In genomic region chr12:67750528-67751183, GRCh38 we compare ENCODE assay signal across 22 cellular contexts.
A peak's percentile ranks its signal among the peaks of the same experiment; 100 is the strongest.
DNase-seq lines count a peak whose midpoint lies in the region; ATAC-seq and TF ChIP-seq lines count a peak whose summit lies in the region.
"Had no signal": no experiment of that assay in that cellular context is flagged by ENCODE, and none has a peak within 500 bp of the region (broad histone marks: within the 10 kb centered on the region; RNA-seq: fewer than 3 reads in every experiment).

No MANE protein-coding gene starts in this region.

- H3K27me3 ChIP-seq in gastrocnemius medialis = no peaks in the 10 kb centered on the region

- ATAC-seq in gastrocnemius medialis = peak; percentile 41 to 74
- no peak for ATAC-seq in GM21390 (IDR thresholded peaks at IDR 0.05; ENCODE audit: unreplicated experiment)
- ATAC-seq: GM12878 had no signal

- in situ Hi-C loops in gastrocnemius medialis (cut with MboI; ENCODE audit: low sequenced_read_pairs in 4 of 4) = no loop called here

- no peak overlapping the region for H3K4me3 ChIP-seq in gastrocnemius medialis
- H3K4me3 ChIP-seq: GM12878, SK-N-MC had no signal

- peaks cover 18 to 35% of the 10 kb centered on the region in 2 donors for H3K4me1 ChIP-seq in gastrocnemius medialis

- peak overlapping the region; percentile 42 to 66 (median 62) for H3K27ac ChIP-seq in gastrocnemius medialis
- H3K27ac ChIP-seq: RWPE1, SK-N-MC had no signal

- peak; percentile 58 for DNase-seq in DMS 273 treated with DMSO at 0.1 percent for 48 hours (lab: John Stamatoyannopoulos, UW)
- peak; percentile 8 for DNase-seq in HT1080 (ENCODE audit: low read depth)
- peak; percentile 9 for DNase-seq in NCI-H69 (lab: John Stamatoyannopoulos, UW)
- peak in 1 of 2 donors; percentile 43 for DNase-seq in gastrocnemius medialis
- DNase-seq in posterior vena cava (ENCODE audit: low spot score) = no peak
- DNase-seq in GM20000 (ENCODE audit: low spot score) = no peak
- no peak for DNase-seq in HT-29 (ENCODE audit: low spot score)
- DNase-seq: DMS79; H7; NCI-H1417; NCI-H187 treated with DMSO at 0.1 percent for 48 hours; NCI-H2107; NCI-H2227 treated with DMSO at 0.1 percent for 48 hours; NCI-H510A; NCI-H748 treated with DMSO at 0.1 percent for 48 hours; NK-92 treated with Interleukin-12 subunit alpha and Interleukin-12 subunit beta, amount 100 ng/mL, for 24 hours; SHP77 treated with DMSO at 0.1 percent for 48 hours; SW 1271 had no signal

- peak in 1 of 5 experiments; percentile 21 for TF ChIP-seq CTCF in gastrocnemius medialis (IDR thresholded peaks at IDR 0.05 in 4 of 5, conservative IDR thresholded peaks at IDR 0.05 in 1 of 5)
- no peak for TF ChIP-seq CTCF in GM20000 (IDR thresholded peaks at IDR 0.05; ENCODE audit: extremely low read depth, missing control alignments)

- intact Hi-C loops in gastrocnemius medialis (cut with DNase I; ENCODE audit: low total_unique reads) = no loop called here
- intact Hi-C loops in posterior vena cava (cut with DNase I) = no loop called here

- TF ChIP-seq POLR2A in gastrocnemius medialis (IDR thresholded peaks at IDR 0.05) = no peak

- H3K36me3 ChIP-seq in gastrocnemius medialis = no peaks in the 10 kb centered on the region

- H3K9me3 ChIP-seq in gastrocnemius medialis = no peaks in the 10 kb centered on the region

Comparison
In these comparisons a context has a peak if more than half of its experiments do, and no peak if none do; other contexts are left out.
1. DNase-seq: peak in DMS 273 treated with DMSO at 0.1 percent for 48 hours (single experiment), HT1080 (single experiment) and NCI-H69 (single experiment); none in posterior vena cava (single experiment), GM20000 (single experiment) and HT-29 (single experiment).